7 cellular contexts compared by ENCODE assay signal in the genomic region with DNA sequence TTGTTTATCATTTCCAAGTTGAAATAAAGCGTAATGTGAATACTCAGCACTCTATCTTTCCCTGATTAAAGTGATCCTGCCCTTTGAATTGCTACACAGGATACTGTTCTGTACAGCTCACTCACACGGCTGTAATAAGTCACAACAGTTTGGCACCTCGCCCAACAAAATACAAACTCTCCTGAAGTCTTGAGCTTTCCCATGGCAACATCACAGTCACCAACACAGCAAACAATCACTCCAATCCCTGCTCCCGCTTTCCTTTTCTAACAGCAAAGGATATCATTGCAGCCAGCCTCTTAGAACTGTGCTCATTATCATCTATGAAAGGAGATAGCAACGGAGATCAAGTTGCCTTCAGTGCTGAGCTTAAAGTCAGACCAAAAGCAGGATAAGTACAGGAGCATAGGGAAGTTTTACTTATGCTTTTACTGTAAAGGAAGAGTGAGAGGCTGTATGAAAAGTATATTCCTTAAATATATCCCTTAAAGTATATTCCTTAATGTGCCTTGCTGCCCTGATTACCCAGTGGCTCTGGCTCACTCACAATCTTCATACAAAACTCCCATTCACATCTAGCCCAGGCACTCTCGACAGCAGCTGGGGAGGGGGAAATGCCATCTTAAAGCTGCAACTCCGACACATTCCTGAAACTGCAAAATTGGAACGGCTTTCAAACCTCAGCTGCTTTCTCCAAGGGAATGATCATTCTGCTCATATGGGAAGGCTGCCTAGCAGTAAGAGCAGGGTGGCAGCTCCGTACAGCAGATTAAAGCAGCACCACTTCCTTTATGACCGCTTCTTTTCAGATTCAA. TPM values are rescaled to one million over a fixed set of nuclear protein-coding genes. Genes with fewer than 3 reads are reported as not detected.
DNase-seq lines count a peak whose midpoint lies in the region; ATAC-seq and TF ChIP-seq lines count a peak whose summit lies in the region.

No MANE protein-coding gene starts in this region.

- no peaks in the 10 kb centered on the region for H3K27me3 ChIP-seq in brain microvascular endothelial cell (replicated peaks)

- H3K36me3 ChIP-seq in brain microvascular endothelial cell (replicated peaks) = no peaks in the 10 kb centered on the region

- no peak for TF ChIP-seq CTCF in brain microvascular endothelial cell (IDR thresholded peaks at IDR 0.05; ENCODE audit: low read depth, low read length, missing control alignments)

- DNase-seq in GOT3 (lab: John Stamatoyannopoulos, UW) (peak; percentile 16), NCI-H345 (lab: John Stamatoyannopoulos, UW) (peak; percentile 88), brain microvascular endothelial cell (peak; percentile 100), iPS-NIHi11 (ENCODE audit: low spot score) (peak; percentile 35), sciatic nerve (ENCODE audit: low spot score) (peak; percentile 86), MV-4-11 (lab: John Stamatoyannopoulos, UW) (no peak)

- intact Hi-C loops in sciatic nerve (cut with DNase I) = no loop called here

- peak overlapping the region; percentile 96 for H3K27ac ChIP-seq in brain microvascular endothelial cell

- ATAC-seq in sciatic nerve (peak; percentile 96), GM18870 (IDR thresholded peaks at IDR 0.05; ENCODE audit: unreplicated experiment) (no peak)

- peak overlapping the region; percentile 37 for H3K4me3 ChIP-seq in brain microvascular endothelial cell (ENCODE audit: low read depth, low read length)

- in situ Hi-C loops in brain microvascular endothelial cell (cut with HindIII; ENCODE audit: low pct_ligation_motif_present, low sequenced_read_pairs) = no loop called here

RNA-seq across cellular contexts. Expression of gene MAML2, which starts 35.9 kb away (rescaled TPM):
- total RNA-seq in sciatic nerve = 30.4 TPM
